ENCODE assay signal across 11 cellular contexts in genomic region chr1:241612533-241613505, GRCh38. TPM values are rescaled to one million over a fixed set of nuclear protein-coding genes. Genes with fewer than 3 reads are reported as not detected.
DNase-seq lines count a peak whose midpoint lies in the region; ATAC-seq lines count a peak whose summit lies in the region.
"Had no signal": no experiment of that assay in that cellular context is flagged by ENCODE, and none has a peak within 500 bp of the region (broad histone marks: within the 10 kb centered on the region; RNA-seq: fewer than 3 reads in every experiment).

No MANE protein-coding gene starts in this region.

- DNase-seq in HT1080 (ENCODE audit: low read depth) (peak; percentile 90), foreskin melanocyte (peak; percentile 79), Karpas-422 (no peak), inferior parietal cortex (ENCODE audit: extremely low spot score) (no peak)
- DNase-seq in activated T-helper 1 cell treated with anti-CD3 and anti-CD28 coated beads, Interleukin-12 subunit alpha, Interleukin-12 subunit beta, Interleukin-2, Interleukin-4 antibody, amounts not matched to agents 30 ng/mL and 10 ng/mL and 1 ng/mL, durations not matched to agents 14 hours and 24 hours and 36 hours (ENCODE audit: low spot score) = no peak
- no peak for DNase-seq in stimulated activated naive CD8-positive, alpha-beta T cell treated with anti-CD3 and anti-CD28 coated beads, Interleukin-15, amount 100 ng/mL, for 72 hours
- no peak for DNase-seq in activated CD4-positive, CD25-positive, alpha-beta regulatory T cell treated with anti-CD3 and anti-CD28 coated beads, Interleukin-2, amount 50 U/mL, for 72 hours
- DNase-seq: activated CD4-positive, alpha-beta memory T cell treated with anti-CD3 and anti-CD28 coated beads for 36 hours; stimulated activated CD4-positive, alpha-beta T cell treated with anti-CD3 and anti-CD28 coated beads, Interleukin-4, amount 100 ng/mL, for 1 hour had no signal

- no peaks in the 10 kb centered on the region for H4K20me1 ChIP-seq in Karpas-422 (ENCODE audit: insufficient read depth, low read depth, low read length)

- no peak overlapping the region for H2AFZ ChIP-seq in Karpas-422 (ENCODE audit: low read length)

- H3K4me3 Mint-ChIP-seq in activated T-helper 1 cell treated with anti-CD3 and anti-CD28 coated beads, Interleukin-12 subunit alpha, Interleukin-12 subunit beta, Interleukin-2, Interleukin-4 antibody, amounts not matched to agents 30 ng/mL and 10 ng/mL and 1 ng/mL, durations not matched to agents 14 hours and 24 hours and 36 hours = peak overlapping the region; percentile 11
- peak overlapping the region; percentile 7 to 18 for H3K4me3 Mint-ChIP-seq in stimulated activated naive CD8-positive, alpha-beta T cell treated with anti-CD3 and anti-CD28 coated beads, Interleukin-15, amount 100 ng/mL, for 72 hours
- H3K4me3 Mint-ChIP-seq: activated CD4-positive, alpha-beta memory T cell treated with anti-CD3 and anti-CD28 coated beads for 36 hours had no signal

- no peaks in the 10 kb centered on the region for H3K9me2 ChIP-seq in Karpas-422 (replicated peaks; ENCODE audit: insufficient read depth, low read length)

- intact Hi-C loops in activated T-helper 1 cell treated with anti-CD3 and anti-CD28 coated beads, Interleukin-12 subunit alpha, Interleukin-12 subunit beta, Interleukin-2, Interleukin-4 antibody, amounts not matched to agents 30 ng/mL and 10 ng/mL and 1 ng/mL, durations not matched to agents 14 hours and 24 hours and 36 hours (cut with micrococcal nuclease) = loop anchor here (1.0 to 2.0 kb wide), 2 partner anchors 20 to 27 kb away; partner anchors contain the start of genes CHML and OPN3

- H3K9ac ChIP-seq in Karpas-422 (ENCODE audit: low read length) = no peak overlapping the region

- no peak overlapping the region for H3K27ac ChIP-seq in Karpas-422 (ENCODE audit: low read length)

- H3K27me3 ChIP-seq in Karpas-422 (ENCODE audit: low read length) = no peaks in the 10 kb centered on the region

- H3K4me1 ChIP-seq in Karpas-422 (ENCODE audit: low read length) = peaks cover 3% of the 10 kb centered on the region

- ATAC-seq in stimulated activated naive CD8-positive, alpha-beta T cell treated with anti-CD3 and anti-CD28 coated beads, Interleukin-15, amount 100 ng/mL, for 72 hours = no peak

- no peak overlapping the region for H3K4me2 ChIP-seq in Karpas-422 (ENCODE audit: low read depth, low read length, poor library complexity, severe bottlenecking)

- H3K36me3 ChIP-seq in Karpas-422 (ENCODE audit: insufficient read depth, low read length) = no peaks in the 10 kb centered on the region

- H3K9me3 Mint-ChIP-seq in activated T-helper 1 cell treated with anti-CD3 and anti-CD28 coated beads, Interleukin-12 subunit alpha, Interleukin-12 subunit beta, Interleukin-2, Interleukin-4 antibody, amounts not matched to agents 30 ng/mL and 10 ng/mL and 1 ng/mL, durations not matched to agents 14 hours and 24 hours and 36 hours = no peaks in the 10 kb centered on the region
- no peaks in the 10 kb centered on the region for H3K9me3 Mint-ChIP-seq in stimulated activated naive CD8-positive, alpha-beta T cell treated with anti-CD3 and anti-CD28 coated beads, Interleukin-15, amount 100 ng/mL, for 72 hours
- H3K9me3 Mint-ChIP-seq: activated CD4-positive, alpha-beta memory T cell treated with anti-CD3 and anti-CD28 coated beads for 36 hours had no signal

- no peaks in the 10 kb centered on the region for H3K79me2 ChIP-seq in Karpas-422 (ENCODE audit: low read length)

- H3K27me3 Mint-ChIP-seq in activated T-helper 1 cell treated with anti-CD3 and anti-CD28 coated beads, Interleukin-12 subunit alpha, Interleukin-12 subunit beta, Interleukin-2, Interleukin-4 antibody, amounts not matched to agents 30 ng/mL and 10 ng/mL and 1 ng/mL, durations not matched to agents 14 hours and 24 hours and 36 hours (ENCODE audit: insufficient read depth) = no peaks in the 10 kb centered on the region
- H3K27me3 Mint-ChIP-seq in stimulated activated naive CD8-positive, alpha-beta T cell treated with anti-CD3 and anti-CD28 coated beads, Interleukin-15, amount 100 ng/mL, for 72 hours = no peaks in the 10 kb centered on the region
- H3K27me3 Mint-ChIP-seq: activated CD4-positive, alpha-beta memory T cell treated with anti-CD3 and anti-CD28 coated beads for 36 hours had no signal

- H3K4me1 Mint-ChIP-seq in activated T-helper 1 cell treated with anti-CD3 and anti-CD28 coated beads, Interleukin-12 subunit alpha, Interleukin-12 subunit beta, Interleukin-2, Interleukin-4 antibody, amounts not matched to agents 30 ng/mL and 10 ng/mL and 1 ng/mL, durations not matched to agents 14 hours and 24 hours and 36 hours (ENCODE audit: low read depth) = peaks cover 19% of the 10 kb centered on the region
- peaks cover 7% of the 10 kb centered on the region for H3K4me1 Mint-ChIP-seq in stimulated activated naive CD8-positive, alpha-beta T cell treated with anti-CD3 and anti-CD28 coated beads, Interleukin-15, amount 100 ng/mL, for 72 hours

- no peaks in the 10 kb centered on the region for H3K9me3 ChIP-seq in Karpas-422 (ENCODE audit: low read length)

- H3K36me3 Mint-ChIP-seq in activated T-helper 1 cell treated with anti-CD3 and anti-CD28 coated beads, Interleukin-12 subunit alpha, Interleukin-12 subunit beta, Interleukin-2, Interleukin-4 antibody, amounts not matched to agents 30 ng/mL and 10 ng/mL and 1 ng/mL, durations not matched to agents 14 hours and 24 hours and 36 hours (ENCODE audit: low read depth) = no peaks in the 10 kb centered on the region
- H3K36me3 Mint-ChIP-seq: activated CD4-positive, alpha-beta memory T cell treated with anti-CD3 and anti-CD28 coated beads for 36 hours had no signal

- peak overlapping the region; percentile 9 for H3K27ac Mint-ChIP-seq in activated T-helper 1 cell treated with anti-CD3 and anti-CD28 coated beads, Interleukin-12 subunit alpha, Interleukin-12 subunit beta, Interleukin-2, Interleukin-4 antibody, amounts not matched to agents 30 ng/mL and 10 ng/mL and 1 ng/mL, durations not matched to agents 14 hours and 24 hours and 36 hours
- peak overlapping the region in 1 of 2 donors; percentile 3 for H3K27ac Mint-ChIP-seq in stimulated activated naive CD8-positive, alpha-beta T cell treated with anti-CD3 and anti-CD28 coated beads, Interleukin-15, amount 100 ng/mL, for 72 hours
- H3K27ac Mint-ChIP-seq: activated CD4-positive, alpha-beta memory T cell treated with anti-CD3 and anti-CD28 coated beads for 36 hours had no signal

- H3K4me3 ChIP-seq in Karpas-422 (ENCODE audit: low read length) = no peak overlapping the region

RNA-seq across cellular contexts. Expression of gene CHML, which starts 27.4 kb away (rescaled TPM):
- total RNA-seq in HT1080 (2014; rRNA removed; shearing (Covaris generic)) = 36.4 and 44.5 TPM in 2 replicates
- polyA plus RNA-seq in HT1080 (2015; cell fraction: cytosol; rRNA removed) = 17.8 and 27.1 TPM in 2 replicates
- polyA plus RNA-seq in HT1080 (2015; cell fraction: nucleus; rRNA removed) = 22.6 and 27.3 TPM in 2 replicates
- 17.8 and 20.8 TPM in 2 replicates for total RNA-seq in activated T-helper 1 cell treated with anti-CD3 and anti-CD28 coated beads, Interleukin-12 subunit alpha, Interleukin-12 subunit beta, Interleukin-2, Interleukin-4 antibody, amounts not matched to agents 30 ng/mL and 10 ng/mL and 1 ng/mL, durations not matched to agents 14 hours and 24 hours and 36 hours
- total RNA-seq in Karpas-422 (2014; rRNA removed; shearing (Covaris generic); ENCODE audit: low replicate concordance) = 3.2 and 41.1 TPM in 2 replicates

RNA-seq across cellular contexts. Expression of gene OPN3, which starts 27.4 kb away (rescaled TPM):
- 3.5 and 5.3 TPM in 2 replicates for total RNA-seq in HT1080 (2014; rRNA removed; shearing (Covaris generic))
- 3.8 and 4.8 TPM in 2 replicates for polyA plus RNA-seq in HT1080 (2015; cell fraction: cytosol; rRNA removed)
- 1.2 and 3.3 TPM in 2 replicates for polyA plus RNA-seq in HT1080 (2015; cell fraction: nucleus; rRNA removed)
- total RNA-seq in activated T-helper 1 cell treated with anti-CD3 and anti-CD28 coated beads, Interleukin-12 subunit alpha, Interleukin-12 subunit beta, Interleukin-2, Interleukin-4 antibody, amounts not matched to agents 30 ng/mL and 10 ng/mL and 1 ng/mL, durations not matched to agents 14 hours and 24 hours and 36 hours = 9.5 and 11.1 TPM in 2 replicates
- 3.6 and 4.6 TPM in 2 replicates for total RNA-seq in Karpas-422 (2014; rRNA removed; shearing (Covaris generic); ENCODE audit: low replicate concordance)

RNA-seq across cellular contexts. Expression of gene WDR64, which starts 39.3 kb away (rescaled TPM):
- not detected in 2 replicates for total RNA-seq in HT1080 (2014; rRNA removed; shearing (Covaris generic))
- polyA plus RNA-seq in HT1080 (2015; cell fraction: cytosol; rRNA removed) = not detected in 2 replicates
- not detected in 2 replicates for polyA plus RNA-seq in HT1080 (2015; cell fraction: nucleus; rRNA removed)
- not detected in 2 replicates for total RNA-seq in activated T-helper 1 cell treated with anti-CD3 and anti-CD28 coated beads, Interleukin-12 subunit alpha, Interleukin-12 subunit beta, Interleukin-2, Interleukin-4 antibody, amounts not matched to agents 30 ng/mL and 10 ng/mL and 1 ng/mL, durations not matched to agents 14 hours and 24 hours and 36 hours
- not detected in 2 replicates for total RNA-seq in Karpas-422 (2014; rRNA removed; shearing (Covaris generic); ENCODE audit: low replicate concordance)
- total RNA-seq: activated CD4-positive, alpha-beta memory T cell treated with anti-CD3 and anti-CD28 coated beads for 36 hours; dermis microvascular lymphatic vessel endothelial cell; H1 had no signal

Comparison
In these comparisons a context has a peak if more than half of its experiments do, and no peak if none do; other contexts are left out.
1. DNase-seq: peak in HT1080 (single experiment) and foreskin melanocyte (single experiment); none in activated T-helper 1 cell treated with anti-CD3 and anti-CD28 coated beads, Interleukin-12 subunit alpha, Interleukin-12 subunit beta, Interleukin-2, Interleukin-4 antibody, amounts not matched to agents 30 ng/mL and 10 ng/mL and 1 ng/mL, durations not matched to agents 14 hours and 24 hours and 36 hours (single experiment), stimulated activated naive CD8-positive, alpha-beta T cell treated with anti-CD3 and anti-CD28 coated beads, Interleukin-15, amount 100 ng/mL, for 72 hours (0 of 2), activated CD4-positive, CD25-positive, alpha-beta regulatory T cell treated with anti-CD3 and anti-CD28 coated beads, Interleukin-2, amount 50 U/mL, for 72 hours (single experiment), Karpas-422 (single experiment) and inferior parietal cortex (single experiment).